In genomic region chr2:178295115-178295514, GRCh38 we compare ENCODE assay signal across 20 cellular contexts.
DNase-seq lines count a peak whose midpoint lies in the region; ATAC-seq, FAIRE-seq and TF ChIP-seq lines count a peak whose summit lies in the region.
"Had no signal": no experiment of that assay in that cellular context is flagged by ENCODE, and none has a peak within 500 bp of the region (broad histone marks: within the 10 kb centered on the region; RNA-seq: fewer than 3 reads in every experiment).

No MANE protein-coding gene starts in this region.

- H3K4me1 ChIP-seq in GM12878 (ENCODE audit: control insufficient read depth, insufficient read depth, low read length), result no peaks in the 10 kb centered on the region
- no peaks in the 10 kb centered on the region for H3K4me1 ChIP-seq in mucosa of descending colon (ENCODE audit: low read depth)
- peaks cover 11% of the 10 kb centered on the region for H3K4me1 ChIP-seq in GM23248 (ENCODE audit: insufficient read depth)

- peak; percentile 9 for DNase-seq in Caki2 (ENCODE audit: low read depth)
- DNase-seq in GM12878 (ENCODE audit: low read depth, low spot score), result no peak
- DNase-seq in kidney tubule cell (ENCODE audit: low spot score), result peak; percentile 70
- DNase-seq in mucosa of descending colon, result no peak
- no peak for DNase-seq in NCI-H1048 (lab: John Stamatoyannopoulos, UW)
- no peak for DNase-seq in NCI-H510A treated with DMSO at 0.1 percent for 48 hours (lab: John Stamatoyannopoulos, UW)
- DNase-seq in NCI-H1436 treated with DMSO at 0.1 percent for 48 hours (lab: John Stamatoyannopoulos, UW), result no peak
- DNase-seq in GM23248, result no peak
- DNase-seq: 8988T; CD4-positive, alpha-beta T cell; DMS79; NCI-H1105 treated with DMSO at 0.1 percent for 48 hours; NCI-H1694 treated with DMSO at 0.1 percent for 48 hours; NCI-H2107; NCI-H510A; PC-3 had no signal

- H3F3A ChIP-seq in GM23248 (ENCODE audit: insufficient read depth), result 0 out of 2 replicates have a peak, but pooled peaks cover 5% of the 10 kb centered on the region

- no peaks in the 10 kb centered on the region for H3K27me3 ChIP-seq in GM12878 (replicated peaks in 1 of 2; ENCODE audit: control insufficient read depth in 2 of 2, insufficient read depth in 2 of 2, low read length in 1 of 2)
- no peaks in the 10 kb centered on the region for H3K27me3 ChIP-seq in GM23248 (replicated peaks; ENCODE audit: insufficient read depth)

- H4K20me1 ChIP-seq in GM12878 (ENCODE audit: control insufficient read depth, insufficient read depth) (no peaks in the 10 kb centered on the region), GM23248 (ENCODE audit: insufficient read depth) (no peaks in the 10 kb centered on the region)

- H3K27ac ChIP-seq in GM12878 (ENCODE audit: control insufficient read depth, insufficient read depth) (no peak overlapping the region), GM23248 (no peak overlapping the region)
- H3K27ac ChIP-seq: HL-60, RWPE1 had no signal

- intact Hi-C loops in GM12878 (cut with micrococcal nuclease; ENCODE audit: unreplicated experiment) (no loop called here), mucosa of descending colon (cut with DNase I, micrococcal nuclease) (no loop called here)

- H3K9me3 ChIP-seq in GM12878 (replicated peaks; ENCODE audit: control insufficient read depth, insufficient read depth, low read length) (no peaks in the 10 kb centered on the region), mucosa of descending colon (no peaks in the 10 kb centered on the region), GM23248 (ENCODE audit: low read depth) (no peaks in the 10 kb centered on the region)
- H3K9me3 ChIP-seq: Caco-2 had no signal

- H3K4me2 ChIP-seq in GM12878 (ENCODE audit: control insufficient read depth, insufficient read depth), result no peak overlapping the region
- no peak overlapping the region for H3K4me2 ChIP-seq in GM23248 (ENCODE audit: unreplicated experiment)

- no peak for TF ChIP-seq EP300 in GM12878 (IDR thresholded peaks at IDR 0.05; ENCODE audit: borderline replicate concordance in 1 of 2, control insufficient read depth in 1 of 2, low read depth in 2 of 2, low read length in 2 of 2)

- H3K9ac ChIP-seq in GM12878 (ENCODE audit: control insufficient read depth, insufficient read depth, low read length) (no peak overlapping the region), GM23248 (no peak overlapping the region)

- CTCF ChIA-PET in GM12878 (lab: Yijun Ruan, JAX), result interaction anchor here (1.3 kb wide), 1 partner anchor 8 kb away, joined by 3 read pairs; no protein-coding TSS in a partner anchor

- BruUV-seq in GM12878 (replicated peaks; lab: Mats Ljungman, UMichigan), result no TSS peak

- SMC1A ChIA-PET in GM12878 (lab: Charles Lee; ENCODE audit: uncharacterized antibody, unreplicated experiment), result interaction anchor here (1.0 kb wide), 1 partner anchor 10 kb away, joined by 3 read pairs; no protein-coding TSS in a partner anchor

- WGBS in GM12878 (ENCODE audit: insufficient coverage, insufficient replicate concordance, low lambda C conversion rate, missing lambda C conversion rate), result 31% methylated on average over 4 of the region's 4 CpGs
- WGBS in GM23248 (ENCODE audit: low coverage in 1 of 2, low lambda C conversion rate in 2 of 2, missing lambda C conversion rate in 2 of 2), 2 experiments, result 66 to 68% methylated on average over 4 of the region's 4 CpGs

- H3K79me2 ChIP-seq in GM12878 (ENCODE audit: control insufficient read depth, insufficient read depth, low read length) (no peaks in the 10 kb centered on the region), GM23248 (ENCODE audit: insufficient read depth) (no peaks in the 10 kb centered on the region)

- RAD21 ChIA-PET in GM12878 (lab: Charles Lee; ENCODE audit: unreplicated experiment), result no interaction called here

- no peak overlapping the region for H2AFZ ChIP-seq in GM12878 (ENCODE audit: control insufficient read depth, low read depth, low read length)
- no peak overlapping the region for H2AFZ ChIP-seq in GM23248

- H3K4me3 ChIP-seq in GM12878, result no peak overlapping the region
- H3K4me3 ChIP-seq in mucosa of descending colon, result no peak overlapping the region
- H3K4me3 ChIP-seq in GM23248, result no peak overlapping the region

- TF ChIP-seq CTCF in GM12878 (IDR thresholded peaks at IDR 0.05 in 2 of 3, conservative IDR thresholded peaks at IDR 0.05 in 1 of 3; ENCODE audit: control insufficient read depth in 2 of 3, extremely low read depth in 1 of 3, insufficient read depth in 1 of 3, low read depth in 3 of 3, low read length in 3 of 3) (no peak), mucosa of descending colon (IDR thresholded peaks at IDR 0.05) (no peak)

- in situ Hi-C loops in Caki2 (cut with HindIII; ENCODE audit: low pct_unique_long_range_greater_than_20kb, low sequenced_read_pairs), result no loop called here
- in situ Hi-C loops in GM12878 (cut with MboI), result no loop called here
- in situ Hi-C loops in GM23248 (cut with MboI), result no loop called here

- POLR2A ChIA-PET in GM12878 (lab: Charles Lee), result no interaction called here

- no peaks in the 10 kb centered on the region for H3K36me3 ChIP-seq in GM12878 (ENCODE audit: control insufficient read depth in 2 of 2, insufficient read depth in 2 of 2, low read length in 1 of 2)
- no peaks in the 10 kb centered on the region for H3K36me3 ChIP-seq in mucosa of descending colon (ENCODE audit: low read depth)
- no peaks in the 10 kb centered on the region for H3K36me3 ChIP-seq in GM23248 (ENCODE audit: low read depth)

- TF ChIP-seq RAD21 in GM12878 (IDR thresholded peaks at IDR 0.05; ENCODE audit: insufficient read depth, low read depth, low read length), result no peak

- no peaks in the 10 kb centered on the region for H3K9me2 ChIP-seq in GM23248 (ENCODE audit: insufficient read depth)

- no peak for FAIRE-seq in GM12878 (lab: Jason Lieb, UNC)
- FAIRE-seq: H54 had no signal

- no peak for TF ChIP-seq POLR2A in GM12878 (IDR thresholded peaks at IDR 0.05; ENCODE audit: low read depth, low read length)

- ATAC-seq in GM12878, result no peak
- ATAC-seq in mucosa of descending colon, result peak; percentile 86
- ATAC-seq: PC-3 had no signal

TF ChIP-seq in GM12878, 131 proteins besides CTCF, POLR2A, EP300 and RAD21:
- TF ChIP-seq, protein P1, sequence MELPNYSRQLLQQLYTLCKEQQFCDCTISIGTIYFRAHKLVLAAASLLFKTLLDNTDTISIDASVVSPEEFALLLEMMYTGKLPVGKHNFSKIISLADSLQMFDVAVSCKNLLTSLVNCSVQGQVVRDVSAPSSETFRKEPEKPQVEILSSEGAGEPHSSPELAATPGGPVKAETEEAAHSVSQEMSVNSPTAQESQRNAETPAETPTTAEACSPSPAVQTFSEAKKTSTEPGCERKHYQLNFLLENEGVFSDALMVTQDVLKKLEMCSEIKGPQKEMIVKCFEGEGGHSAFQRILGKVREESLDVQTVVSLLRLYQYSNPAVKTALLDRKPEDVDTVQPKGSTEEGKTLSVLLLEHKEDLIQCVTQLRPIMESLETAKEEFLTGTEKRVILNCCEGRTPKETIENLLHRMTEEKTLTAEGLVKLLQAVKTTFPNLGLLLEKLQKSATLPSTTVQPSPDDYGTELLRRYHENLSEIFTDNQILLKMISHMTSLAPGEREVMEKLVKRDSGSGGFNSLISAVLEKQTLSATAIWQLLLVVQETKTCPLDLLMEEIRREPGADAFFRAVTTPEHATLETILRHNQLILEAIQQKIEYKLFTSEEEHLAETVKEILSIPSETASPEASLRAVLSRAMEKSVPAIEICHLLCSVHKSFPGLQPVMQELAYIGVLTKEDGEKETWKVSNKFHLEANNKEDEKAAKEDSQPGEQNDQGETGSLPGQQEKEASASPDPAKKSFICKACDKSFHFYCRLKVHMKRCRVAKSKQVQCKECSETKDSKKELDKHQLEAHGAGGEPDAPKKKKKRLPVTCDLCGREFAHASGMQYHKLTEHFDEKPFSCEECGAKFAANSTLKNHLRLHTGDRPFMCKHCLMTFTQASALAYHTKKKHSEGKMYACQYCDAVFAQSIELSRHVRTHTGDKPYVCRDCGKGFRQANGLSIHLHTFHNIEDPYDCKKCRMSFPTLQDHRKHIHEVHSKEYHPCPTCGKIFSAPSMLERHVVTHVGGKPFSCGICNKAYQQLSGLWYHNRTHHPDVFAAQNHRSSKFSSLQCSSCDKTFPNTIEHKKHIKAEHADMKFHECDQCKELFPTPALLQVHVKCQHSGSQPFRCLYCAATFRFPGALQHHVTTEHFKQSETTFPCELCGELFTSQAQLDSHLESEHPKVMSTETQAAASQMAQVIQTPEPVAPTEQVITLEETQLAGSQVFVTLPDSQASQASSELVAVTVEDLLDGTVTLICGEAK (IDR thresholded peaks at IDR 0.05; ENCODE audit: borderline replicate concordance), result peak; percentile 76
- no peak for TF ChIP-seq SMARCA5 (IDR thresholded peaks at IDR 0.05)

Comparison
In these comparisons a context has a peak if more than half of its experiments do, and no peak if none do; other contexts are left out.
1. DNase-seq: peak in Caki2 (single experiment) and kidney tubule cell (single experiment); none in GM12878 (single experiment), mucosa of descending colon (0 of 3), NCI-H1048 (single experiment), NCI-H510A treated with DMSO at 0.1 percent for 48 hours (single experiment), NCI-H1436 treated with DMSO at 0.1 percent for 48 hours (single experiment) and GM23248 (single experiment).